Comparison of ENCODE assay signal across 12 cellular contexts in genomic region chr12:110641512-110641911, GRCh38. TPM values are rescaled to one million over a fixed set of nuclear protein-coding genes. Genes with fewer than 3 reads are reported as not detected.
DNase-seq lines count a peak whose midpoint lies in the region; ATAC-seq and TF ChIP-seq lines count a peak whose summit lies in the region.
"Had no signal": no experiment of that assay in that cellular context is flagged by ENCODE, and none has a peak within 500 bp of the region (broad histone marks: within the 10 kb centered on the region; RNA-seq: fewer than 3 reads in every experiment).

No MANE protein-coding gene starts in this region.

- no peak for ATAC-seq in activated naive CD8-positive, alpha-beta T cell treated with anti-CD3 and anti-CD28 coated beads, Interleukin-2, amount 50 U/mL, for 24 hours
- peak; percentile 49 for ATAC-seq in aorta (ENCODE audit: low FRiP score)
- no peak for ATAC-seq in GM21825 (IDR thresholded peaks at IDR 0.05; ENCODE audit: unreplicated experiment)
- no peak for ATAC-seq in HG03097 (IDR thresholded peaks at IDR 0.05; ENCODE audit: low FRiP score, unreplicated experiment)
- ATAC-seq: activated CD4-positive, CD25-positive, alpha-beta regulatory T cell treated with anti-CD3 and anti-CD28 coated beads, Interleukin-2, amount 50 U/mL, for 24 hours had no signal

- intact Hi-C loops in aorta (cut with DNase I) = loop anchor here in 1 of 2 donors (5.0 kb wide), 1 partner anchor 101 kb away; the partner anchor contains the start of gene PPP1CC

- 20 to 27% methylated on average over 7 of the region's 7 CpGs for WGBS in aorta, 2 donors

- DNase-seq in activated naive CD8-positive, alpha-beta T cell treated with anti-CD3 and anti-CD28 coated beads for 36 hours = no peak
- DNase-seq in activated naive CD8-positive, alpha-beta T cell treated with anti-CD3 and anti-CD28 coated beads, Interleukin-2, amount 50 U/mL, for 24 hours = no peak
- DNase-seq in aorta (no peak), HT-29 (ENCODE audit: low spot score) (no peak)
- DNase-seq: GDM1 had no signal

- TF ChIP-seq CTCF in nephron (IDR thresholded peaks at IDR 0.05; ENCODE audit: unreplicated experiment in 3 of 3) = no peak

- no peak overlapping the region for H3K4me3 Mint-ChIP-seq in activated naive CD8-positive, alpha-beta T cell treated with anti-CD3 and anti-CD28 coated beads for 36 hours
- no peak overlapping the region for H3K4me3 Mint-ChIP-seq in activated naive CD8-positive, alpha-beta T cell treated with anti-CD3 and anti-CD28 coated beads, Interleukin-2, amount 50 U/mL, for 24 hours
- H3K4me3 Mint-ChIP-seq in nephron = peak overlapping the region in 2 of 3 experiments; percentile 20 to 42
- H3K4me3 Mint-ChIP-seq: dendritic cell treated with granulocyte-macrophage colony-stimulating factor and Interleukin-4, amounts not matched to agents 40 ng/mL and 50 ng/mL, for 4 days had no signal

- no peaks in the 10 kb centered on the region for H3K9me3 ChIP-seq in aorta (ENCODE audit: control insufficient read depth, low read length)

- peak overlapping the region; percentile 47 for H3K27ac ChIP-seq in cingulate gyrus (ENCODE audit: low read depth, low read length)
- H3K27ac ChIP-seq in aorta (ENCODE audit: low read depth in 1 of 2, low read length in 2 of 2) = no peak overlapping the region
- H3K27ac ChIP-seq: KMS-11 had no signal

- peaks cover 61% of the 10 kb centered on the region for H3K4me1 Mint-ChIP-seq in activated naive CD8-positive, alpha-beta T cell treated with anti-CD3 and anti-CD28 coated beads for 36 hours
- peaks cover 81% of the 10 kb centered on the region for H3K4me1 Mint-ChIP-seq in activated naive CD8-positive, alpha-beta T cell treated with anti-CD3 and anti-CD28 coated beads, Interleukin-2, amount 50 U/mL, for 24 hours
- peaks cover 45% of the 10 kb centered on the region for H3K4me1 Mint-ChIP-seq in nephron

- peaks cover 12% of the 10 kb centered on the region for H3K36me3 Mint-ChIP-seq in activated naive CD8-positive, alpha-beta T cell treated with anti-CD3 and anti-CD28 coated beads for 36 hours
- H3K36me3 Mint-ChIP-seq in activated naive CD8-positive, alpha-beta T cell treated with anti-CD3 and anti-CD28 coated beads, Interleukin-2, amount 50 U/mL, for 24 hours (ENCODE audit: low read depth) = peaks cover 10% of the 10 kb centered on the region
- peaks cover 21% of the 10 kb centered on the region for H3K36me3 Mint-ChIP-seq in nephron (ENCODE audit: low read depth)

- H3K4me3 ChIP-seq in aorta (ENCODE audit: low read length in 2 of 2) = no peak overlapping the region

- H3K27me3 ChIP-seq in aorta (ENCODE audit: control insufficient read depth in 1 of 2, insufficient read depth in 2 of 2, low read length in 1 of 2) = no peaks in the 10 kb centered on the region

- peaks cover 0 to 2% of the 10 kb centered on the region in 2 donors for H3K4me1 ChIP-seq in aorta (ENCODE audit: control insufficient read depth in 1 of 2, insufficient read depth in 2 of 2, low read length in 2 of 2)

- no peaks in the 10 kb centered on the region for H3K36me3 ChIP-seq in aorta (ENCODE audit: control insufficient read depth in 1 of 2, insufficient read depth in 2 of 2, low read length in 1 of 2)

- peak overlapping the region; percentile 28 for H3K27ac Mint-ChIP-seq in activated naive CD8-positive, alpha-beta T cell treated with anti-CD3 and anti-CD28 coated beads for 36 hours
- H3K27ac Mint-ChIP-seq in activated naive CD8-positive, alpha-beta T cell treated with anti-CD3 and anti-CD28 coated beads, Interleukin-2, amount 50 U/mL, for 24 hours = no peak overlapping the region
- peak overlapping the region; percentile 82 to 88 (median 84) for H3K27ac Mint-ChIP-seq in nephron
- H3K27ac Mint-ChIP-seq: dendritic cell treated with granulocyte-macrophage colony-stimulating factor and Interleukin-4, amounts not matched to agents 40 ng/mL and 50 ng/mL, for 4 days had no signal

- H3K9me3 Mint-ChIP-seq in activated naive CD8-positive, alpha-beta T cell treated with anti-CD3 and anti-CD28 coated beads for 36 hours = no peaks in the 10 kb centered on the region
- H3K9me3 Mint-ChIP-seq in activated naive CD8-positive, alpha-beta T cell treated with anti-CD3 and anti-CD28 coated beads, Interleukin-2, amount 50 U/mL, for 24 hours = no peaks in the 10 kb centered on the region
- H3K9me3 Mint-ChIP-seq in nephron = no peaks in the 10 kb centered on the region
- H3K9me3 Mint-ChIP-seq: dendritic cell treated with granulocyte-macrophage colony-stimulating factor and Interleukin-4, amounts not matched to agents 40 ng/mL and 50 ng/mL, for 4 days had no signal

- no peaks in the 10 kb centered on the region for H3K27me3 Mint-ChIP-seq in activated naive CD8-positive, alpha-beta T cell treated with anti-CD3 and anti-CD28 coated beads for 36 hours
- no peaks in the 10 kb centered on the region for H3K27me3 Mint-ChIP-seq in activated naive CD8-positive, alpha-beta T cell treated with anti-CD3 and anti-CD28 coated beads, Interleukin-2, amount 50 U/mL, for 24 hours
- no peaks in the 10 kb centered on the region for H3K27me3 Mint-ChIP-seq in nephron (ENCODE audit: low read depth)
- H3K27me3 Mint-ChIP-seq: dendritic cell treated with granulocyte-macrophage colony-stimulating factor and Interleukin-4, amounts not matched to agents 40 ng/mL and 50 ng/mL, for 4 days had no signal

RNA-seq across cellular contexts. Expression of gene TCTN1, which starts 27.6 kb away (rescaled TPM):
- total RNA-seq in activated naive CD8-positive, alpha-beta T cell treated with anti-CD3 and anti-CD28 coated beads for 36 hours = 10 to 100 TPM; 11.0 to 13.6 TPM
- total RNA-seq in aorta = 10 to 100 TPM; 19.3 to 40.3 TPM
- 10 to 100 TPM; 21.0 to 47.1 TPM for polyA plus RNA-seq in aorta
- total RNA-seq in HT-29 (2014; rRNA removed; shearing (Covaris generic)) = 3.0 and 5.3 TPM in 2 replicates

RNA-seq across cellular contexts. Expression of gene HVCN1, which starts 47.4 kb away (rescaled TPM):
- 10 to 100 TPM; 47.4 to 49.1 TPM for total RNA-seq in activated naive CD8-positive, alpha-beta T cell treated with anti-CD3 and anti-CD28 coated beads for 36 hours
- total RNA-seq in aorta = 10 to 100 TPM in 1 of 2 donors, 1 to 10 TPM in 1; 4.1 to 10.1 TPM
- polyA plus RNA-seq in aorta = 1 to 10 TPM; 6.0 to 8.6 TPM
- total RNA-seq in HT-29 (2014; rRNA removed; shearing (Covaris generic)) = not detected in 2 replicates

RNA-seq across cellular contexts. Expression of gene PPTC7, which starts 58.4 kb away (rescaled TPM):
- total RNA-seq in activated naive CD8-positive, alpha-beta T cell treated with anti-CD3 and anti-CD28 coated beads for 36 hours = 10 to 100 TPM; 46.2 to 48.3 TPM
- total RNA-seq in aorta = 10 to 100 TPM; 17.1 to 21.8 TPM
- 1 to 10 TPM; 8.5 to 9.5 TPM for polyA plus RNA-seq in aorta
- total RNA-seq in HT-29 (2014; rRNA removed; shearing (Covaris generic)) = 3.7 and 6.1 TPM in 2 replicates

Comparison
In these comparisons a context has a peak if more than half of its experiments do, and no peak if none do; other contexts are left out.
1. H3K4me3 Mint-ChIP-seq: peak in nephron (2 of 3); none in activated naive CD8-positive, alpha-beta T cell treated with anti-CD3 and anti-CD28 coated beads for 36 hours (single experiment) and activated naive CD8-positive, alpha-beta T cell treated with anti-CD3 and anti-CD28 coated beads, Interleukin-2, amount 50 U/mL, for 24 hours (single experiment).
2. RNA of gene HVCN1, which starts 47.4 kb away (total RNA-seq): 47.4 to 49.1 TPM in activated naive CD8-positive, alpha-beta T cell treated with anti-CD3 and anti-CD28 coated beads for 36 hours; 4.1 to 10.1 TPM in aorta and not detected in HT-29; every median in the first group is over 4 times any median in the second.